Comparison of ENCODE assay signal across 17 cellular contexts in the genomic region with DNA sequence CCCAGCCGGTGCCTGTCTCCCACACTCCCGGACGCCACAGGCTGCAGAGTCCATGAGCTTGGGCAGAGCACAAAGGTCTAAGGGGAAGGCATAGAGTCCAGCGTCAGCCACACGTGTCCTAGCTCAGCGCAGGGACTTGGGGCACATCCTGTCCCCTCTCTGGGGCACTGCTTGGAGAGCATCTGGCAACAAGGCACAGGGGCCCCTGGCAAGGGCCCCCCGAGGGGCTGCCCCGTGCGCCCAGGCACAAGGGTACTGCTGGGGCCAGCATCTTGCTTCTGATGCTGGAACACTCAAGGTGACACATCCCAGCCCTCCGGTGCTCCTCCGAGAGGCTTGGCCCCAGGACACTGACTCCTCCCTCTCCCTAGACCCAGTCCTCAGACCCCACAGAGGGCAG. TPM values are rescaled to one million over a fixed set of nuclear protein-coding genes. Genes with fewer than 3 reads are reported as not detected.
DNase-seq lines count a peak whose midpoint lies in the region; ATAC-seq and TF ChIP-seq lines count a peak whose summit lies in the region.
"Had no signal": no experiment of that assay in that cellular context is flagged by ENCODE, and none has a peak within 500 bp of the region (broad histone marks: within the 10 kb centered on the region; RNA-seq: fewer than 3 reads in every experiment).

No MANE protein-coding gene starts in this region.

- DNase-seq in activated T-cell treated with anti-CD3 and anti-CD28 coated beads, Interleukin-2, amount 50 U/mL, for 24 hours = no peak
- DNase-seq in activated T-cell treated with anti-CD3 and anti-CD28 coated beads for 4 hours (no peak), DND-41 (no peak), SJCRH30 (no peak)
- DNase-seq in activated T-helper 2 cell treated with anti-CD3 and anti-CD28 coated beads, Interferon-gamma antibody, Interleukin-2, Interleukin-4, amounts not matched to agents 10 μg/mL and 5 μg/mL and 100 μg/mL, durations not matched to agents 14 hours and 24 hours and 36 hours (ENCODE audit: low spot score) = no peak
- DNase-seq in naive thymus-derived CD4-positive, alpha-beta T cell = peak in 1 of 9 donors; percentile 21
- DNase-seq: DMS79; mucosa of descending colon; NCI-H1417 treated with DMSO at 0.1 percent for 48 hours; NCI-H2171; NCI-H748 treated with DMSO at 0.1 percent for 48 hours; stimulated activated CD4-positive, alpha-beta T cell treated with anti-CD3 and anti-CD28 coated beads, Interleukin-12 subunit alpha, Interleukin-12 subunit beta, amount 100 ng/mL, for 4 hours; T-helper 9 cell; transverse colon had no signal

- no peak overlapping the region for H2AFZ ChIP-seq in DND-41 (ENCODE audit: low read depth, low read length)

- H3K9me3 ChIP-seq in DND-41 (ENCODE audit: insufficient read depth, low read length, severe bottlenecking) (no peaks in the 10 kb centered on the region), SJCRH30 (replicated peaks) (no peaks in the 10 kb centered on the region)
- no peaks in the 10 kb centered on the region for H3K9me3 ChIP-seq in naive thymus-derived CD4-positive, alpha-beta T cell (ENCODE audit: control insufficient read depth in 2 of 3, low read length in 3 of 3)
- H3K9me3 ChIP-seq: mucosa of descending colon, transverse colon had no signal

- H3K27ac Mint-ChIP-seq in activated T-cell treated with anti-CD3 and anti-CD28 coated beads, Interleukin-2, amount 50 U/mL, for 24 hours = peak overlapping the region; percentile 95
- peak overlapping the region; percentile 92 for H3K27ac Mint-ChIP-seq in activated T-helper 2 cell treated with anti-CD3 and anti-CD28 coated beads, Interferon-gamma antibody, Interleukin-2, Interleukin-4, amounts not matched to agents 10 μg/mL and 5 μg/mL and 100 μg/mL, durations not matched to agents 14 hours and 24 hours and 36 hours
- H3K27ac Mint-ChIP-seq in naive thymus-derived CD4-positive, alpha-beta T cell = peak overlapping the region; percentile 86 to 100 (median 98)

- H3K27ac ChIP-seq in DND-41 (ENCODE audit: low read length) = no peak overlapping the region
- H3K27ac ChIP-seq in naive thymus-derived CD4-positive, alpha-beta T cell (ENCODE audit: low read depth, low read length) = peak overlapping the region; percentile 85
- no peak overlapping the region for H3K27ac ChIP-seq in SJCRH30
- H3K27ac ChIP-seq: transverse colon had no signal

- H3K27me3 Mint-ChIP-seq in activated T-cell treated with anti-CD3 and anti-CD28 coated beads, Interleukin-2, amount 50 U/mL, for 24 hours = no peaks in the 10 kb centered on the region
- no peaks in the 10 kb centered on the region for H3K27me3 Mint-ChIP-seq in activated T-helper 2 cell treated with anti-CD3 and anti-CD28 coated beads, Interferon-gamma antibody, Interleukin-2, Interleukin-4, amounts not matched to agents 10 μg/mL and 5 μg/mL and 100 μg/mL, durations not matched to agents 14 hours and 24 hours and 36 hours (ENCODE audit: low read depth)
- H3K27me3 Mint-ChIP-seq in naive thymus-derived CD4-positive, alpha-beta T cell = no peaks in the 10 kb centered on the region

- H3K4me3 ChIP-seq in DND-41 (ENCODE audit: low read depth in 1 of 2, low read length in 2 of 2) (no peak overlapping the region), SJCRH30 (no peak overlapping the region)
- H3K4me3 ChIP-seq in naive thymus-derived CD4-positive, alpha-beta T cell (ENCODE audit: low read length) = peak overlapping the region; percentile 46
- H3K4me3 ChIP-seq: mucosa of descending colon, transverse colon had no signal

- no peaks in the 10 kb centered on the region; the same call in 1 of the 2 replicates for H3K4me1 ChIP-seq in DND-41 (ENCODE audit: insufficient read depth, low read length)
- peaks cover 89 to 95% of the 10 kb centered on the region in 2 donors for H3K4me1 ChIP-seq in naive thymus-derived CD4-positive, alpha-beta T cell (ENCODE audit: control insufficient read depth in 2 of 2, insufficient read depth in 2 of 2, low read length in 2 of 2)
- H3K4me1 ChIP-seq in SJCRH30 = no peaks in the 10 kb centered on the region

- H3K4me1 Mint-ChIP-seq in activated T-cell treated with anti-CD3 and anti-CD28 coated beads, Interleukin-2, amount 50 U/mL, for 24 hours (ENCODE audit: low read depth) = peaks cover 96% of the 10 kb centered on the region
- H3K4me1 Mint-ChIP-seq in activated T-helper 2 cell treated with anti-CD3 and anti-CD28 coated beads, Interferon-gamma antibody, Interleukin-2, Interleukin-4, amounts not matched to agents 10 μg/mL and 5 μg/mL and 100 μg/mL, durations not matched to agents 14 hours and 24 hours and 36 hours (ENCODE audit: low read depth) = peaks cover 85% of the 10 kb centered on the region
- peaks cover 75 to 100% (median 96%) of the 10 kb centered on the region in 7 donors for H3K4me1 Mint-ChIP-seq in naive thymus-derived CD4-positive, alpha-beta T cell

- CTCF ChIA-PET in naive thymus-derived CD4-positive, alpha-beta T cell (lab: Charles Lee) = interaction anchor here (1.9 to 3.3 kb wide), 3 partner anchors 12 to 48 kb away, joined by 8 to 14 read pairs (median 13); no protein-coding TSS in a partner anchor

- peaks cover 99% of the 10 kb centered on the region for H3K79me2 ChIP-seq in DND-41 (ENCODE audit: insufficient read depth, low read length)

- H3K36me3 ChIP-seq in DND-41 (ENCODE audit: insufficient read depth, low read length) = peaks cover 86% of the 10 kb centered on the region
- peaks cover 0 to 34% (median 6%) of the 10 kb centered on the region in 3 experiments for H3K36me3 ChIP-seq in naive thymus-derived CD4-positive, alpha-beta T cell (ENCODE audit: control insufficient read depth in 2 of 3, insufficient read depth in 3 of 3, low read length in 3 of 3)
- H3K36me3 ChIP-seq in SJCRH30 = no peaks in the 10 kb centered on the region
- H3K36me3 ChIP-seq: transverse colon had no signal

- no peaks in the 10 kb centered on the region for H3K9me3 Mint-ChIP-seq in activated T-cell treated with anti-CD3 and anti-CD28 coated beads, Interleukin-2, amount 50 U/mL, for 24 hours
- H3K9me3 Mint-ChIP-seq in activated T-helper 2 cell treated with anti-CD3 and anti-CD28 coated beads, Interferon-gamma antibody, Interleukin-2, Interleukin-4, amounts not matched to agents 10 μg/mL and 5 μg/mL and 100 μg/mL, durations not matched to agents 14 hours and 24 hours and 36 hours = no peaks in the 10 kb centered on the region
- peaks cover 0 to 12% (median 0%) of the 10 kb centered on the region in 11 donors for H3K9me3 Mint-ChIP-seq in naive thymus-derived CD4-positive, alpha-beta T cell

- intact Hi-C loops in activated T-helper 2 cell treated with anti-CD3 and anti-CD28 coated beads, Interferon-gamma antibody, Interleukin-2, Interleukin-4, amounts not matched to agents 10 μg/mL and 5 μg/mL and 100 μg/mL, durations not matched to agents 14 hours and 24 hours and 36 hours (cut with micrococcal nuclease) = loop anchor here (2.0 kb wide), 1 partner anchor 17 kb away; no protein-coding TSS in a partner anchor
- intact Hi-C loops in naive thymus-derived CD4-positive, alpha-beta T cell (cut with micrococcal nuclease) = loop anchor here (2.0 kb wide), 2 partner anchors 13 to 15 kb away; no protein-coding TSS in a partner anchor

- peaks cover 94% of the 10 kb centered on the region for H4K20me1 ChIP-seq in DND-41 (ENCODE audit: insufficient read depth, low read length)

- peaks cover 63% of the 10 kb centered on the region for H3K36me3 Mint-ChIP-seq in activated T-cell treated with anti-CD3 and anti-CD28 coated beads, Interleukin-2, amount 50 U/mL, for 24 hours (ENCODE audit: low read depth)
- peaks cover 35% of the 10 kb centered on the region for H3K36me3 Mint-ChIP-seq in activated T-helper 2 cell treated with anti-CD3 and anti-CD28 coated beads, Interferon-gamma antibody, Interleukin-2, Interleukin-4, amounts not matched to agents 10 μg/mL and 5 μg/mL and 100 μg/mL, durations not matched to agents 14 hours and 24 hours and 36 hours (ENCODE audit: low read depth)
- peaks cover 7 to 46% (median 30%) of the 10 kb centered on the region in 5 donors for H3K36me3 Mint-ChIP-seq in naive thymus-derived CD4-positive, alpha-beta T cell

- H3K9ac ChIP-seq in DND-41 (ENCODE audit: low read depth, low read length) = no peak overlapping the region

- ATAC-seq in DND-41 (ENCODE audit: insufficient read depth, low read depth) (0 out of 3 replicates have a peak, but pooled peaks have one; percentile 18), GM21390 (IDR thresholded peaks at IDR 0.05; ENCODE audit: unreplicated experiment) (no peak), HG03039 (IDR thresholded peaks at IDR 0.05; ENCODE audit: unreplicated experiment) (no peak)
- no peak for ATAC-seq in naive thymus-derived CD4-positive, alpha-beta T cell
- ATAC-seq: HCT116, mucosa of descending colon had no signal

- TF ChIP-seq CTCF in DND-41 (IDR thresholded peaks at IDR 0.05; ENCODE audit: borderline replicate concordance, extremely low read depth, low read length, poor library complexity, severe bottlenecking) = no peak

- no peak overlapping the region for H3K4me2 ChIP-seq in DND-41 (ENCODE audit: insufficient read depth, low read length)

- H3K27me3 ChIP-seq in DND-41 (ENCODE audit: insufficient read depth, low read length, poor library complexity) (no peaks in the 10 kb centered on the region), SJCRH30 (no peaks in the 10 kb centered on the region)
- H3K27me3 ChIP-seq in naive thymus-derived CD4-positive, alpha-beta T cell (ENCODE audit: control insufficient read depth in 2 of 2, insufficient read depth in 2 of 2, low read length in 2 of 2) = no peaks in the 10 kb centered on the region
- H3K27me3 ChIP-seq: transverse colon had no signal

- POLR2A ChIA-PET in naive thymus-derived CD4-positive, alpha-beta T cell (lab: Charles Lee) = interaction anchor here (0.6 to 69.0 kb wide), 3 partner anchors 5 to 53 kb away, joined by 3 to 2458 read pairs (median 2458); no protein-coding TSS in a partner anchor

- peak overlapping the region; percentile 74 for H3K4me3 Mint-ChIP-seq in activated T-cell treated with anti-CD3 and anti-CD28 coated beads, Interleukin-2, amount 50 U/mL, for 24 hours
- H3K4me3 Mint-ChIP-seq in activated T-helper 2 cell treated with anti-CD3 and anti-CD28 coated beads, Interferon-gamma antibody, Interleukin-2, Interleukin-4, amounts not matched to agents 10 μg/mL and 5 μg/mL and 100 μg/mL, durations not matched to agents 14 hours and 24 hours and 36 hours (ENCODE audit: low read depth) = peak overlapping the region; percentile 59
- peak overlapping the region; percentile 80 to 94 (median 88) for H3K4me3 Mint-ChIP-seq in naive thymus-derived CD4-positive, alpha-beta T cell

RNA-seq across cellular contexts. Expression of a gene that starts 58.4 kb away (rescaled TPM):
- total RNA-seq in activated T-helper 2 cell treated with anti-CD3 and anti-CD28 coated beads, Interferon-gamma antibody, Interleukin-2, Interleukin-4, amounts not matched to agents 10 μg/mL and 5 μg/mL and 100 μg/mL, durations not matched to agents 14 hours and 24 hours and 36 hours = 34.1 and 34.9 TPM in 2 replicates
- 100 to 1,000 TPM in 4 of 5 experiments, 10 to 100 TPM in 1; 96.3 to 269 (median 223) TPM for total RNA-seq in naive thymus-derived CD4-positive, alpha-beta T cell
- polyA plus RNA-seq in naive thymus-derived CD4-positive, alpha-beta T cell = 10 to 100 TPM; 10.9 to 11.6 TPM
- total RNA-seq in SJCRH30 (2014; rRNA removed; shearing (Covaris generic)) = 1.7 and 2.2 TPM in 2 replicates

Comparison
In these comparisons a context has a peak if more than half of its experiments do, and no peak if none do; other contexts are left out.
1. RNA of a gene that starts 58.4 kb away (total RNA-seq): 96.3 to 269 TPM in naive thymus-derived CD4-positive, alpha-beta T cell and 34.1 to 34.9 TPM in activated T-helper 2 cell treated with anti-CD3 and anti-CD28 coated beads, Interferon-gamma antibody, Interleukin-2, Interleukin-4, amounts not matched to agents 10 μg/mL and 5 μg/mL and 100 μg/mL, durations not matched to agents 14 hours and 24 hours and 36 hours; 1.7 to 2.2 TPM in SJCRH30; every median in the first group is over 10 times any median in the second.
2. Peak in every context shown above with its lines, with median percentiles within 50 percentile points of each other: H3K27ac Mint-ChIP-seq and H3K4me3 Mint-ChIP-seq.